9 cellular contexts compared by ENCODE assay signal in the genomic region with DNA sequence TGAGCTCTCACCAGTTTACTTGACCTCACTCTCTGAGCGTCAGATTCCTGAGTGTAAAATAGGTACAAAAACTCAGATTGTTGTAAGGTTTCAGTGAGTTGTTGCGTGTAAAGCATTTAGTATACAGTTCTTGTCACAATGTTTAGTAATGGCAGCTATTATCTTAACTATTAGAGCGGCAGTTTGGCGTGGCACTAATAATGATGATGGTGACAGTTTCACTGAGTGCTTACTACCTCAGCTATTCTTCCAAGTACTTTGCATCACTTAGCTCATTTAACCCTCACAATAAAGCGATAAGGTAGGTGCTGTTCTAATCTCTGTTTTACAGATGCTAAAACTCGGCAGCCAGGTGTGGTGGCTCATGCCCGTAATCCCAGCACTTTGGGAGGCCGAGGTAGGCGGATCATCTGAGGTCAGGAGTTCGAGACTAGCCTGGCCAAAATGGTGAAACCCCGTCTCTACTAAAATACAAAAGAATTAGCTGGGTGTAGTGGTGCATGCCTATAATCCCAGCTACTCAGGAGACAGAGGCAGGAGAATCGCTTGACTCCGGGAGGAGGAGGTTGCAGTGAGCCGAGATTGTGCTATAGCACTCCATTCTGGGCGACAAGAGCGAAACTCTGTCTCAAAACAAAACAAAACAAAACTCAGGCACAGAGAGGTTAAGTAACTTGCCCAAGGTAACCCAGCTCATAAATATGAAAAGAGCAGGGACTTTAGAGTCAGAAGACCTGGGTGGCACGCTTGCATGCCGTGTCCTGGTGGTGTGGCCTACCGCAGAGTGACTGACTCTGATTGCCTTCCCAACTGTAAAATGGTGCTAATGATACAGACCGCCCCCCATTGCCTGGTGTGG.
DNase-seq lines count a peak whose midpoint lies in the region; ATAC-seq, FAIRE-seq and TF ChIP-seq lines count a peak whose summit lies in the region.
"Had no signal": no experiment of that assay in that cellular context is flagged by ENCODE, and none has a peak within 500 bp of the region (broad histone marks: within the 10 kb centered on the region; RNA-seq: fewer than 3 reads in every experiment).

No MANE protein-coding gene starts in this region.

- no peaks in the 10 kb centered on the region for H3K9me3 ChIP-seq in breast epithelium
- H3K9me3 ChIP-seq in mesenchymal stem cell (ENCODE audit: control insufficient read depth, low read length) = no peaks in the 10 kb centered on the region
- H3K9me3 ChIP-seq: SJCRH30 had no signal

- intact Hi-C loops in breast epithelium (cut with DNase I; ENCODE audit: low total_unique reads) = no loop called here
- intact Hi-C loops in MCF 10A (cut with micrococcal nuclease) = no loop called here

- H2BK12ac ChIP-seq in mesenchymal stem cell (ENCODE audit: low read length in 2 of 2) = peak overlapping the region in 1 of 2 experiments; percentile 45

- no peak overlapping the region for H4K8ac ChIP-seq in mesenchymal stem cell (ENCODE audit: low read length)

- no peak for ATAC-seq in activated naive CD4-positive, alpha-beta T cell treated with anti-CD3 and anti-CD28 coated beads, Interleukin-2, amount 50 U/mL, for 72 hours
- no peak for ATAC-seq in HG02763 (IDR thresholded peaks at IDR 0.05; ENCODE audit: unreplicated experiment)

- no peaks in the 10 kb centered on the region for H3K9me3 Mint-ChIP-seq in MCF 10A (ENCODE audit: unreplicated experiment)
- no peaks in the 10 kb centered on the region for H3K9me3 Mint-ChIP-seq in activated naive CD4-positive, alpha-beta T cell treated with anti-CD3 and anti-CD28 coated beads, Interleukin-2, amount 50 U/mL, for 72 hours

- H3K27me3 Mint-ChIP-seq in MCF 10A (ENCODE audit: insufficient read depth, unreplicated experiment) = no peaks in the 10 kb centered on the region

- H3K27me3 ChIP-seq in breast epithelium = no peaks in the 10 kb centered on the region
- H3K27me3 ChIP-seq in mesenchymal stem cell (ENCODE audit: control insufficient read depth in 1 of 2, insufficient read depth in 1 of 2, low read length in 2 of 2) = no peaks in the 10 kb centered on the region

- peak overlapping the region; percentile 73 to 81 for H3K27ac ChIP-seq in breast epithelium
- peak overlapping the region; percentile 95 for H3K27ac ChIP-seq in mesenchymal stem cell (ENCODE audit: low read length, poor library complexity, severe bottlenecking)
- H3K27ac ChIP-seq: SJCRH30 had no signal

- H3K4me1 Mint-ChIP-seq in MCF 10A (ENCODE audit: insufficient read depth, unreplicated experiment) = no peaks in the 10 kb centered on the region

- H2BK120ac ChIP-seq in mesenchymal stem cell (ENCODE audit: low read depth, low read length) = no peak overlapping the region

- H3K18ac ChIP-seq in mesenchymal stem cell (ENCODE audit: low read depth in 1 of 2, low read length in 2 of 2) = peak overlapping the region in 1 of 2 experiments; percentile 28

- no peak for TF ChIP-seq POLR2A in breast epithelium (IDR thresholded peaks at IDR 0.05)
- no peak for TF ChIP-seq POLR2A in H54 (IDR thresholded peaks at IDR 0.05; ENCODE audit: low read depth, low read length)

- no peak overlapping the region for H3K4ac ChIP-seq in mesenchymal stem cell (ENCODE audit: low read depth in 1 of 2, low read length in 2 of 2)

- H3K4me2 ChIP-seq in mesenchymal stem cell (ENCODE audit: low read length, poor library complexity, severe bottlenecking) = no peak overlapping the region

- H3K4me3 ChIP-seq in breast epithelium = no peak overlapping the region
- no peak overlapping the region for H3K4me3 ChIP-seq in mesenchymal stem cell (ENCODE audit: insufficient read depth in 1 of 2, low read depth in 1 of 2, low read length in 2 of 2)
- H3K4me3 ChIP-seq: SJCRH30 had no signal

- no peak for TF ChIP-seq CTCF in breast epithelium (IDR thresholded peaks at IDR 0.05)
- TF ChIP-seq CTCF in MCF 10A (IDR thresholded peaks at IDR 0.05; ENCODE audit: unreplicated experiment) = no peak

- no peak overlapping the region for H3K14ac ChIP-seq in mesenchymal stem cell (ENCODE audit: low read length in 2 of 2)

- no peak overlapping the region for H3K23ac ChIP-seq in mesenchymal stem cell (ENCODE audit: low read length in 2 of 2)

- DNase-seq in breast epithelium (ENCODE audit: low spot score in 2 of 2) (no peak), MCF 10A (ENCODE audit: unreplicated experiment) (no peak), mesenchymal stem cell (no peak), LoVo (ENCODE audit: low spot score) (no peak), NCI-H2171 treated with DMSO at 0.1 percent for 48 hours (lab: John Stamatoyannopoulos, UW) (no peak), H54 (ENCODE audit: insufficient read length, low spot score) (no peak)
- DNase-seq in activated naive CD4-positive, alpha-beta T cell treated with anti-CD3 and anti-CD28 coated beads, Interleukin-2, amount 50 U/mL, for 72 hours (ENCODE audit: low spot score in 2 of 2) = no peak
- DNase-seq: SJCRH30 had no signal

- FAIRE-seq in H54 (lab: Jason Lieb, UNC) = no peak

- H3K36me3 ChIP-seq in breast epithelium = no peaks in the 10 kb centered on the region
- peaks cover 0 to 4% of the 10 kb centered on the region in 2 experiments for H3K36me3 ChIP-seq in mesenchymal stem cell (ENCODE audit: control insufficient read depth in 1 of 2, insufficient read depth in 2 of 2, low read depth in 1 of 2, low read length in 2 of 2)
- H3K36me3 ChIP-seq: SJCRH30 had no signal

- H3K4me1 ChIP-seq in breast epithelium = peaks cover 0 to 10% of the 10 kb centered on the region in 2 donors
- peaks cover 41% of the 10 kb centered on the region for H3K4me1 ChIP-seq in mesenchymal stem cell (ENCODE audit: control insufficient read depth, insufficient read depth, low read depth, low read length)
- H3K4me1 ChIP-seq: SJCRH30 had no signal

- POLR2A ChIA-PET in MCF 10A (lab: Yijun Ruan, JAX) = no interaction called here

- peaks cover 2% of the 10 kb centered on the region for H3K79me1 ChIP-seq in mesenchymal stem cell (replicated peaks; ENCODE audit: low read length, poor library complexity, severe bottlenecking)

- 94% methylated on average over 17 of the region's 20 CpGs for WGBS in mesenchymal stem cell

- peak overlapping the region; percentile 51 for H2BK5ac ChIP-seq in mesenchymal stem cell (ENCODE audit: low read depth, low read length, poor library complexity, severe bottlenecking)

- CTCF ChIA-PET in MCF 10A (lab: Yijun Ruan, JAX) = interaction anchor here (0.6 to 1.5 kb wide), 5 partner anchors 17 to 123 kb away, joined by 3 to 4 read pairs (median 3); no protein-coding TSS in a partner anchor

- BruUV-seq in MCF 10A (replicated peaks; lab: Mats Ljungman, UMichigan) = no TSS peak

- no peak overlapping the region for H2AFZ ChIP-seq in mesenchymal stem cell (ENCODE audit: low read depth, low read length)

- no peak overlapping the region for H3K9ac ChIP-seq in mesenchymal stem cell (ENCODE audit: low read length)

- no peak overlapping the region for H3K27ac Mint-ChIP-seq in MCF 10A (ENCODE audit: low read depth, unreplicated experiment)
- peak overlapping the region; percentile 69 to 87 for H3K27ac Mint-ChIP-seq in activated naive CD4-positive, alpha-beta T cell treated with anti-CD3 and anti-CD28 coated beads, Interleukin-2, amount 50 U/mL, for 72 hours

- no peak overlapping the region for H3K4me3 Mint-ChIP-seq in MCF 10A (ENCODE audit: unreplicated experiment)

- H2BK15ac ChIP-seq in mesenchymal stem cell (ENCODE audit: low read depth, poor library complexity, severe bottlenecking) = no peak overlapping the region

- H4K91ac ChIP-seq in mesenchymal stem cell (ENCODE audit: low read length) = no peak overlapping the region

- no peaks in the 10 kb centered on the region for H3K36me3 Mint-ChIP-seq in MCF 10A (ENCODE audit: insufficient read depth, unreplicated experiment)
- H3K36me3 Mint-ChIP-seq in activated naive CD4-positive, alpha-beta T cell treated with anti-CD3 and anti-CD28 coated beads, Interleukin-2, amount 50 U/mL, for 72 hours = peaks cover 0 to 8% of the 10 kb centered on the region in 2 donors

- H2AK5ac ChIP-seq in mesenchymal stem cell (ENCODE audit: low read length, severe bottlenecking) = peak overlapping the region; percentile 71
